In genomic region chr15:83248944-83249343, GRCh38 we compare ENCODE assay signal across 13 cellular contexts. TPM values are rescaled to one million over a fixed set of nuclear protein-coding genes. Genes with fewer than 3 reads are reported as not detected.
"Had no signal": no experiment of that assay in that cellular context is flagged by ENCODE, and none has a peak within 500 bp of the region (broad histone marks: within the 10 kb centered on the region; RNA-seq: fewer than 3 reads in every experiment).

No MANE protein-coding gene starts in this region.

- ATAC-seq: activated CD4-positive, alpha-beta T cell treated with anti-CD3 and anti-CD28 coated beads for 36 hours; Right ventricle myocardium inferior had no signal

- H3K27ac ChIP-seq: adrenal gland, SK-N-MC, VCaP had no signal

- H3K4me3 ChIP-seq: adrenal gland had no signal

- H3K27ac Mint-ChIP-seq: activated CD4-positive, alpha-beta T cell treated with anti-CD3 and anti-CD28 coated beads for 36 hours; activated CD8-positive, alpha-beta T cell treated with anti-CD3 and anti-CD28 coated beads for 36 hours; activated naive CD8-positive, alpha-beta T cell treated with anti-CD3 and anti-CD28 coated beads, Interleukin-2, amount 10 ng/mL, durations not matched to agents 7 days and 5 days had no signal

- H3K36me3 ChIP-seq: adrenal gland had no signal

- DNase-seq: activated CD4-positive, alpha-beta T cell treated with anti-CD3 and anti-CD28 coated beads, Interleukin-2, amount 50 U/mL, for 1 hour; activated CD8-positive, alpha-beta memory T cell treated with anti-CD3 and anti-CD28 coated beads, Interleukin-2, amount 50 U/mL, for 4 hours; activated naive CD4-positive, alpha-beta T cell treated with anti-CD3 and anti-CD28 coated beads, Interleukin-2, amount 50 U/mL, for 16 hours; activated naive CD8-positive, alpha-beta T cell treated with anti-CD3 and anti-CD28 coated beads, Interleukin-2, amount 10 ng/mL, durations not matched to agents 7 days and 5 days; cerebellar nuclear complex; NCI-H2081 treated with DMSO at 0.1 percent for 48 hours had no signal

- H3K4me3 Mint-ChIP-seq: activated CD4-positive, alpha-beta T cell treated with anti-CD3 and anti-CD28 coated beads for 36 hours; activated CD8-positive, alpha-beta T cell treated with anti-CD3 and anti-CD28 coated beads for 36 hours; activated naive CD8-positive, alpha-beta T cell treated with anti-CD3 and anti-CD28 coated beads, Interleukin-2, amount 10 ng/mL, durations not matched to agents 7 days and 5 days had no signal

- H3K4me1 Mint-ChIP-seq: activated CD4-positive, alpha-beta T cell treated with anti-CD3 and anti-CD28 coated beads for 36 hours; activated naive CD8-positive, alpha-beta T cell treated with anti-CD3 and anti-CD28 coated beads, Interleukin-2, amount 10 ng/mL, durations not matched to agents 7 days and 5 days had no signal

- H3K9me3 ChIP-seq: adrenal gland had no signal

- H3K9me3 Mint-ChIP-seq: activated CD8-positive, alpha-beta T cell treated with anti-CD3 and anti-CD28 coated beads for 36 hours had no signal

- H3K36me3 Mint-ChIP-seq: activated naive CD8-positive, alpha-beta T cell treated with anti-CD3 and anti-CD28 coated beads, Interleukin-2, amount 10 ng/mL, durations not matched to agents 7 days and 5 days had no signal

RNA-seq across cellular contexts. Expression of gene BNC1, which starts 35.5 kb away (rescaled TPM):
- total RNA-seq: activated CD4-positive, alpha-beta T cell treated with anti-CD3 and anti-CD28 coated beads for 36 hours; activated CD8-positive, alpha-beta T cell treated with anti-CD3 and anti-CD28 coated beads for 36 hours; activated naive CD8-positive, alpha-beta T cell treated with anti-CD3 and anti-CD28 coated beads, Interleukin-2, amount 10 ng/mL, durations not matched to agents 7 days and 5 days; T-helper 2 cell treated with Interferon-gamma antibody and Interleukin-4, amounts not matched to agents 100 ng/mL and 5 ng/mL, for 36 hours had no signal
